Comparison of ENCODE assay signal across 1 cellular context in the genomic region with DNA sequence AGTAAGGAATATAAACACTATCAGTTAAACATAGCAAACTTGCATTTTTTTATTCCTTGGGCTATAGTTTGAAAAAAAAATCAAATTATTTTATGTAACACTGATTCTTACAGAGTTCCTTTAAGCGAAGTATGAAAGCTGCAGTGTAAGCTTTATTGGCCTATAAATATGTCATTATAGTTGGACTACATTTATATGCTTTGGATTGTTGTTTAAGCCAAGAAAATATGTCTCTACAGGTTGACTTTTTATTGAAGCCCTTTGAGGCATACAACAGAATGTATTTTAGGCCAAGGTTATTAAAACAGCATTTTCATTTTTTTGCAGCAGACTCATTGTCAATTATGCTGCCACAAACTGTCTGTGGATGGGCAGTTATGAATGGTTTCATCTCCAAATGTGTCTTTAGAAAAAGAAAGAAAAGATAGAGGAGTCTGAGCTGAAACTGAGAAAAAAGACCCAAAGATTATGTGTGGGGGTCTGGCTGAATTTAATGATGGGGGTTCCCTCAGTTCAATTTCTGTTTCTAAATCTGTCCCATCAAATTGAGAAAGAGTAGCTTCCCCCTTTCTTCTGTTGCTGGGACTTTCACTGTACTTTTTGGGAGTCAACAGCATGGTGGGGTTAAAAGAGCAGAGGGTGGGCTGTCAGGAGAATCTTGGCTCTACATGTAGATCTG.
TF ChIP-seq lines count a peak whose summit lies in the region.

No MANE protein-coding gene starts in this region.

TF ChIP-seq in HepG2, 621 proteins besides CTCF, POLR2A, EP300 and RAD21:
- TF ChIP-seq, protein P1, sequence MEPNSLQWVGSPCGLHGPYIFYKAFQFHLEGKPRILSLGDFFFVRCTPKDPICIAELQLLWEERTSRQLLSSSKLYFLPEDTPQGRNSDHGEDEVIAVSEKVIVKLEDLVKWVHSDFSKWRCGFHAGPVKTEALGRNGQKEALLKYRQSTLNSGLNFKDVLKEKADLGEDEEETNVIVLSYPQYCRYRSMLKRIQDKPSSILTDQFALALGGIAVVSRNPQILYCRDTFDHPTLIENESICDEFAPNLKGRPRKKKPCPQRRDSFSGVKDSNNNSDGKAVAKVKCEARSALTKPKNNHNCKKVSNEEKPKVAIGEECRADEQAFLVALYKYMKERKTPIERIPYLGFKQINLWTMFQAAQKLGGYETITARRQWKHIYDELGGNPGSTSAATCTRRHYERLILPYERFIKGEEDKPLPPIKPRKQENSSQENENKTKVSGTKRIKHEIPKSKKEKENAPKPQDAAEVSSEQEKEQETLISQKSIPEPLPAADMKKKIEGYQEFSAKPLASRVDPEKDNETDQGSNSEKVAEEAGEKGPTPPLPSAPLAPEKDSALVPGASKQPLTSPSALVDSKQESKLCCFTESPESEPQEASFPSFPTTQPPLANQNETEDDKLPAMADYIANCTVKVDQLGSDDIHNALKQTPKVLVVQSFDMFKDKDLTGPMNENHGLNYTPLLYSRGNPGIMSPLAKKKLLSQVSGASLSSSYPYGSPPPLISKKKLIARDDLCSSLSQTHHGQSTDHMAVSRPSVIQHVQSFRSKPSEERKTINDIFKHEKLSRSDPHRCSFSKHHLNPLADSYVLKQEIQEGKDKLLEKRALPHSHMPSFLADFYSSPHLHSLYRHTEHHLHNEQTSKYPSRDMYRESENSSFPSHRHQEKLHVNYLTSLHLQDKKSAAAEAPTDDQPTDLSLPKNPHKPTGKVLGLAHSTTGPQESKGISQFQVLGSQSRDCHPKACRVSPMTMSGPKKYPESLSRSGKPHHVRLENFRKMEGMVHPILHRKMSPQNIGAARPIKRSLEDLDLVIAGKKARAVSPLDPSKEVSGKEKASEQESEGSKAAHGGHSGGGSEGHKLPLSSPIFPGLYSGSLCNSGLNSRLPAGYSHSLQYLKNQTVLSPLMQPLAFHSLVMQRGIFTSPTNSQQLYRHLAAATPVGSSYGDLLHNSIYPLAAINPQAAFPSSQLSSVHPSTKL (CRISPR knock-in tag; IDR thresholded peaks at IDR 0.05): no peak
- TF ChIP-seq USF2 (IDR thresholded peaks at IDR 0.05; ENCODE audit: low read depth, low read length) (no peak), USF2 (CRISPR knock-in tag; IDR thresholded peaks at IDR 0.05; ENCODE audit: borderline replicate concordance) (no peak), NFAT5 (CRISPR knock-in tag; IDR thresholded peaks at IDR 0.05) (no peak), RARA (CRISPR knock-in tag; IDR thresholded peaks at IDR 0.05) (no peak), ZNF781 (CRISPR knock-in tag; IDR thresholded peaks at IDR 0.05; ENCODE audit: borderline replicate concordance, not compliant biosample characterization) (no peak), ZMYM3 (CRISPR knock-in tag; IDR thresholded peaks at IDR 0.05) (no peak), NR2F2 (IDR thresholded peaks at IDR 0.05; ENCODE audit: borderline replicate concordance, low read depth) (no peak), NR2F1 (CRISPR knock-in tag; IDR thresholded peaks at IDR 0.05) (no peak), IKZF5 (CRISPR knock-in tag; IDR thresholded peaks at IDR 0.05) (no peak), FOSL1 (CRISPR knock-in tag; IDR thresholded peaks at IDR 0.05; ENCODE audit: borderline replicate concordance) (no peak), CEBPB (IDR thresholded peaks at IDR 0.05; ENCODE audit: borderline replicate concordance, low read depth, low read length) (no peak), ATM (IDR thresholded peaks at IDR 0.05; ENCODE audit: borderline replicate concordance) (no peak), MTF1 (CRISPR knock-in tag; IDR thresholded peaks at IDR 0.05) (no peak), MAX (IDR thresholded peaks at IDR 0.05) (no peak), ZNF570 (CRISPR knock-in tag; IDR thresholded peaks at IDR 0.05; ENCODE audit: borderline replicate concordance) (no peak), ZNF543 (CRISPR knock-in tag; IDR thresholded peaks at IDR 0.05) (no peak), SNAI1 (CRISPR knock-in tag; IDR thresholded peaks at IDR 0.05; ENCODE audit: borderline replicate concordance) (no peak)
- TF ChIP-seq, protein P2, sequence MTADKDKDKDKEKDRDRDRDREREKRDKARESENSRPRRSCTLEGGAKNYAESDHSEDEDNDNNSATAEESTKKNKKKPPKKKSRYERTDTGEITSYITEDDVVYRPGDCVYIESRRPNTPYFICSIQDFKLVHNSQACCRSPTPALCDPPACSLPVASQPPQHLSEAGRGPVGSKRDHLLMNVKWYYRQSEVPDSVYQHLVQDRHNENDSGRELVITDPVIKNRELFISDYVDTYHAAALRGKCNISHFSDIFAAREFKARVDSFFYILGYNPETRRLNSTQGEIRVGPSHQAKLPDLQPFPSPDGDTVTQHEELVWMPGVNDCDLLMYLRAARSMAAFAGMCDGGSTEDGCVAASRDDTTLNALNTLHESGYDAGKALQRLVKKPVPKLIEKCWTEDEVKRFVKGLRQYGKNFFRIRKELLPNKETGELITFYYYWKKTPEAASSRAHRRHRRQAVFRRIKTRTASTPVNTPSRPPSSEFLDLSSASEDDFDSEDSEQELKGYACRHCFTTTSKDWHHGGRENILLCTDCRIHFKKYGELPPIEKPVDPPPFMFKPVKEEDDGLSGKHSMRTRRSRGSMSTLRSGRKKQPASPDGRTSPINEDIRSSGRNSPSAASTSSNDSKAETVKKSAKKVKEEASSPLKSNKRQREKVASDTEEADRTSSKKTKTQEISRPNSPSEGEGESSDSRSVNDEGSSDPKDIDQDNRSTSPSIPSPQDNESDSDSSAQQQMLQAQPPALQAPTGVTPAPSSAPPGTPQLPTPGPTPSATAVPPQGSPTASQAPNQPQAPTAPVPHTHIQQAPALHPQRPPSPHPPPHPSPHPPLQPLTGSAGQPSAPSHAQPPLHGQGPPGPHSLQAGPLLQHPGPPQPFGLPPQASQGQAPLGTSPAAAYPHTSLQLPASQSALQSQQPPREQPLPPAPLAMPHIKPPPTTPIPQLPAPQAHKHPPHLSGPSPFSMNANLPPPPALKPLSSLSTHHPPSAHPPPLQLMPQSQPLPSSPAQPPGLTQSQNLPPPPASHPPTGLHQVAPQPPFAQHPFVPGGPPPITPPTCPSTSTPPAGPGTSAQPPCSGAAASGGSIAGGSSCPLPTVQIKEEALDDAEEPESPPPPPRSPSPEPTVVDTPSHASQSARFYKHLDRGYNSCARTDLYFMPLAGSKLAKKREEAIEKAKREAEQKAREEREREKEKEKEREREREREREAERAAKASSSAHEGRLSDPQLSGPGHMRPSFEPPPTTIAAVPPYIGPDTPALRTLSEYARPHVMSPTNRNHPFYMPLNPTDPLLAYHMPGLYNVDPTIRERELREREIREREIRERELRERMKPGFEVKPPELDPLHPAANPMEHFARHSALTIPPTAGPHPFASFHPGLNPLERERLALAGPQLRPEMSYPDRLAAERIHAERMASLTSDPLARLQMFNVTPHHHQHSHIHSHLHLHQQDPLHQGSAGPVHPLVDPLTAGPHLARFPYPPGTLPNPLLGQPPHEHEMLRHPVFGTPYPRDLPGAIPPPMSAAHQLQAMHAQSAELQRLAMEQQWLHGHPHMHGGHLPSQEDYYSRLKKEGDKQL (CRISPR knock-in tag; IDR thresholded peaks at IDR 0.05; ENCODE audit: low read depth): no peak
- TF ChIP-seq, protein P3, sequence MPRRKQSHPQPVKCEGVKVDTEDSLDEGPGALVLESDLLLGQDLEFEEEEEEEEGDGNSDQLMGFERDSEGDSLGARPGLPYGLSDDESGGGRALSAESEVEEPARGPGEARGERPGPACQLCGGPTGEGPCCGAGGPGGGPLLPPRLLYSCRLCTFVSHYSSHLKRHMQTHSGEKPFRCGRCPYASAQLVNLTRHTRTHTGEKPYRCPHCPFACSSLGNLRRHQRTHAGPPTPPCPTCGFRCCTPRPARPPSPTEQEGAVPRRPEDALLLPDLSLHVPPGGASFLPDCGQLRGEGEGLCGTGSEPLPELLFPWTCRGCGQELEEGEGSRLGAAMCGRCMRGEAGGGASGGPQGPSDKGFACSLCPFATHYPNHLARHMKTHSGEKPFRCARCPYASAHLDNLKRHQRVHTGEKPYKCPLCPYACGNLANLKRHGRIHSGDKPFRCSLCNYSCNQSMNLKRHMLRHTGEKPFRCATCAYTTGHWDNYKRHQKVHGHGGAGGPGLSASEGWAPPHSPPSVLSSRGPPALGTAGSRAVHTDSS (CRISPR knock-in tag; conservative IDR thresholded peaks at IDR 0.05): no peak
